ENCODE assay signal across 1 cellular context in the genomic region with DNA sequence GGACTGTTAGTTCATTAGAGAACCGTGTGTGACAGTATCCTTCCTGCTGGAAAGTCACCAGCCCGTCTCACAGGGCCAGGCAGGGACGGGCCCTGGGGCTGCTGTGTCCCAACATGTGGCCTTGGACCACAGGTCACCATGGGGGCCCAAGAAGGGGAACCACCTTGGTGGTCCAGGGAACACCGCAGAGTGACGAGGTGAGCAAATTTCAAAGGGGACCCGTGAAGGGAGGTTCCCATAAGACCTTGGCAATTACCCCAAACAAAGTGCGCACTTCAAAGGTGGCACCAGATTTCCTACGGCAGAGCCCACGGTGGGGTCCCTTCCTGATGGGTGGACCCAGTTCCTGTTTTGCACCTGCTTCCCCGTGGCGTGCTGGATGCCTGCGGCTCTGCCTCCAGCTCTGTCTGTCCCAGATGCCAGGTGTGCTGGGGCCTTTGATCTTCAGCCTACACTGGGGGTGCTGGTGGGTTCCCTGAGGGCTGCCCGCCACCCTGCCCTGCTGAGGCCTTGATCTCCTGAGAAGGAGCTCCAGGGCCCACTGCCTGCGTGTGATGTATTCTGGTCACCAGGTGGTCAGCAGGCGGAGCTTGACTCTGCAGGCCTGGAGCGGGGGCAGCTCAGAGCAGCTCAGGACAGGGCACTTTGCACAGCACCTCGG.
A peak's percentile ranks its signal among the peaks of the same experiment; 100 is the strongest.
TF ChIP-seq lines count a peak whose summit lies in the region.

No MANE protein-coding gene starts in this region.

TF ChIP-seq in HepG2, 621 proteins besides CTCF, POLR2A, EP300 and RAD21 (continued from another document and continues in another):
- TF ChIP-seq ZNF770 (CRISPR knock-in tag; IDR thresholded peaks at IDR 0.05), result no peak
- no peak for TF ChIP-seq ZNF720 (CRISPR knock-in tag; IDR thresholded peaks at IDR 0.05)
- TF ChIP-seq ZNF749 (CRISPR knock-in tag; IDR thresholded peaks at IDR 0.05; ENCODE audit: borderline replicate concordance), result no peak
- TF ChIP-seq ZNF251 (CRISPR knock-in tag; IDR thresholded peaks at IDR 0.05), result no peak
- no peak for TF ChIP-seq E2F5 (CRISPR knock-in tag; conservative IDR thresholded peaks at IDR 0.05)
- no peak for TF ChIP-seq MTF1 (CRISPR knock-in tag; IDR thresholded peaks at IDR 0.05)
- no peak for TF ChIP-seq SRSF4 (IDR thresholded peaks at IDR 0.05; ENCODE audit: low read depth, low read length, poor library complexity, severe bottlenecking)
- TF ChIP-seq NFIB (CRISPR knock-in tag; IDR thresholded peaks at IDR 0.05; ENCODE audit: borderline replicate concordance), result 0 out of 2 replicates have a peak, but pooled peaks have one; percentile 8
- TF ChIP-seq ZNF614 (CRISPR knock-in tag; IDR thresholded peaks at IDR 0.05; ENCODE audit: borderline replicate concordance), result no peak
- peak; percentile 44; the same call in 1 of the 2 replicates for TF ChIP-seq ZNF746 (CRISPR knock-in tag; IDR thresholded peaks at IDR 0.05)
- TF ChIP-seq ZNF768 (CRISPR knock-in tag; IDR thresholded peaks at IDR 0.05), result peak; percentile 84
- 0 out of 2 replicates have a peak, but pooled peaks have one; percentile 32 for TF ChIP-seq KLF12 (CRISPR knock-in tag; IDR thresholded peaks at IDR 0.05; ENCODE audit: borderline replicate concordance)
- no peak for TF ChIP-seq RFX5 (IDR thresholded peaks at IDR 0.05; ENCODE audit: low read depth, low read length)
- no peak for TF ChIP-seq PLRG1 (conservative IDR thresholded peaks at IDR 0.05)
- TF ChIP-seq, protein P1, sequence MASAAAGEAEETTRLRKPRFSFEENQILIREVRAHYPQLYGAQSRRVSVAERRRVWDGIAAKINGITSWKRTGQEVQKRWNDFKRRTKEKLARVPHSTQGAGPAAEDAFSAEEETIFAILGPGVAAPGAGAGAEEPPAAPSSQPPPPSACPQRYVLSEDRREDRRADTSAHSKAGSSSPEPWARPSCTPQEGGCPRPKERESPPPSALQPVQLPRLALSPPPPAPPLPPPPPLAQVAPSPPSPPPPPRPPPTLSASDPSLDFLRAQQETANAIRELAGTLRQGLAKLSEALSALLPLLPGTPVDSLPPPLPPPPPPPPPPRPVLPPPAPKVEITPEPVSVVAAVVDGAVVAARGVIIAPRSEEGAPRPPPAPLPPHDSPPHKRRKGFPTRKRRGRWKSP (CRISPR knock-in tag; IDR thresholded peaks at IDR 0.05), result no peak
- TF ChIP-seq ZNF143 (CRISPR knock-in tag; IDR thresholded peaks at IDR 0.05), result no peak
- TF ChIP-seq HNF4G (IDR thresholded peaks at IDR 0.05; ENCODE audit: borderline replicate concordance, low read depth, low read length), result peak; percentile 62; the same call in 1 of the 2 replicates
- no peak; the same call in none of the 2 replicates for TF ChIP-seq HNF4G (CRISPR knock-in tag; IDR thresholded peaks at IDR 0.05; ENCODE audit: borderline replicate concordance, low read depth)
- TF ChIP-seq CREB1 (IDR thresholded peaks at IDR 0.05), result no peak
- TF ChIP-seq CREB1 (CRISPR knock-in tag; IDR thresholded peaks at IDR 0.05), result no peak
- TF ChIP-seq FOXO1 (CRISPR knock-in tag; IDR thresholded peaks at IDR 0.05), result peak; percentile 62
- TF ChIP-seq, protein P2, sequence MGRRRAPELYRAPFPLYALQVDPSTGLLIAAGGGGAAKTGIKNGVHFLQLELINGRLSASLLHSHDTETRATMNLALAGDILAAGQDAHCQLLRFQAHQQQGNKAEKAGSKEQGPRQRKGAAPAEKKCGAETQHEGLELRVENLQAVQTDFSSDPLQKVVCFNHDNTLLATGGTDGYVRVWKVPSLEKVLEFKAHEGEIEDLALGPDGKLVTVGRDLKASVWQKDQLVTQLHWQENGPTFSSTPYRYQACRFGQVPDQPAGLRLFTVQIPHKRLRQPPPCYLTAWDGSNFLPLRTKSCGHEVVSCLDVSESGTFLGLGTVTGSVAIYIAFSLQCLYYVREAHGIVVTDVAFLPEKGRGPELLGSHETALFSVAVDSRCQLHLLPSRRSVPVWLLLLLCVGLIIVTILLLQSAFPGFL (CRISPR knock-in tag; IDR thresholded peaks at IDR 0.05), result no peak
- no peak for TF ChIP-seq ZNF607 (CRISPR knock-in tag; IDR thresholded peaks at IDR 0.05; ENCODE audit: borderline replicate concordance)
- TF ChIP-seq FOXA3 (CRISPR knock-in tag; IDR thresholded peaks at IDR 0.05), result no peak; the same call in 1 of the 2 replicates
- TF ChIP-seq ONECUT2 (CRISPR knock-in tag; IDR thresholded peaks at IDR 0.05), result no peak
- TF ChIP-seq MZF1 (CRISPR knock-in tag; IDR thresholded peaks at IDR 0.05; ENCODE audit: borderline replicate concordance), result no peak
- TF ChIP-seq ZNF576 (CRISPR knock-in tag; IDR thresholded peaks at IDR 0.05), result 0 out of 2 replicates have a peak, but pooled peaks have one; percentile 80
- no peak for TF ChIP-seq ZNF766 (CRISPR knock-in tag; IDR thresholded peaks at IDR 0.05; ENCODE audit: borderline replicate concordance)
- TF ChIP-seq SNRNP70 (IDR thresholded peaks at IDR 0.05; ENCODE audit: low read depth, low read length), result no peak
- TF ChIP-seq KAT7 (CRISPR knock-in tag; IDR thresholded peaks at IDR 0.05; ENCODE audit: borderline replicate concordance), result no peak
- TF ChIP-seq SP2 (CRISPR knock-in tag; IDR thresholded peaks at IDR 0.05), result no peak
- TF ChIP-seq, protein P3, sequence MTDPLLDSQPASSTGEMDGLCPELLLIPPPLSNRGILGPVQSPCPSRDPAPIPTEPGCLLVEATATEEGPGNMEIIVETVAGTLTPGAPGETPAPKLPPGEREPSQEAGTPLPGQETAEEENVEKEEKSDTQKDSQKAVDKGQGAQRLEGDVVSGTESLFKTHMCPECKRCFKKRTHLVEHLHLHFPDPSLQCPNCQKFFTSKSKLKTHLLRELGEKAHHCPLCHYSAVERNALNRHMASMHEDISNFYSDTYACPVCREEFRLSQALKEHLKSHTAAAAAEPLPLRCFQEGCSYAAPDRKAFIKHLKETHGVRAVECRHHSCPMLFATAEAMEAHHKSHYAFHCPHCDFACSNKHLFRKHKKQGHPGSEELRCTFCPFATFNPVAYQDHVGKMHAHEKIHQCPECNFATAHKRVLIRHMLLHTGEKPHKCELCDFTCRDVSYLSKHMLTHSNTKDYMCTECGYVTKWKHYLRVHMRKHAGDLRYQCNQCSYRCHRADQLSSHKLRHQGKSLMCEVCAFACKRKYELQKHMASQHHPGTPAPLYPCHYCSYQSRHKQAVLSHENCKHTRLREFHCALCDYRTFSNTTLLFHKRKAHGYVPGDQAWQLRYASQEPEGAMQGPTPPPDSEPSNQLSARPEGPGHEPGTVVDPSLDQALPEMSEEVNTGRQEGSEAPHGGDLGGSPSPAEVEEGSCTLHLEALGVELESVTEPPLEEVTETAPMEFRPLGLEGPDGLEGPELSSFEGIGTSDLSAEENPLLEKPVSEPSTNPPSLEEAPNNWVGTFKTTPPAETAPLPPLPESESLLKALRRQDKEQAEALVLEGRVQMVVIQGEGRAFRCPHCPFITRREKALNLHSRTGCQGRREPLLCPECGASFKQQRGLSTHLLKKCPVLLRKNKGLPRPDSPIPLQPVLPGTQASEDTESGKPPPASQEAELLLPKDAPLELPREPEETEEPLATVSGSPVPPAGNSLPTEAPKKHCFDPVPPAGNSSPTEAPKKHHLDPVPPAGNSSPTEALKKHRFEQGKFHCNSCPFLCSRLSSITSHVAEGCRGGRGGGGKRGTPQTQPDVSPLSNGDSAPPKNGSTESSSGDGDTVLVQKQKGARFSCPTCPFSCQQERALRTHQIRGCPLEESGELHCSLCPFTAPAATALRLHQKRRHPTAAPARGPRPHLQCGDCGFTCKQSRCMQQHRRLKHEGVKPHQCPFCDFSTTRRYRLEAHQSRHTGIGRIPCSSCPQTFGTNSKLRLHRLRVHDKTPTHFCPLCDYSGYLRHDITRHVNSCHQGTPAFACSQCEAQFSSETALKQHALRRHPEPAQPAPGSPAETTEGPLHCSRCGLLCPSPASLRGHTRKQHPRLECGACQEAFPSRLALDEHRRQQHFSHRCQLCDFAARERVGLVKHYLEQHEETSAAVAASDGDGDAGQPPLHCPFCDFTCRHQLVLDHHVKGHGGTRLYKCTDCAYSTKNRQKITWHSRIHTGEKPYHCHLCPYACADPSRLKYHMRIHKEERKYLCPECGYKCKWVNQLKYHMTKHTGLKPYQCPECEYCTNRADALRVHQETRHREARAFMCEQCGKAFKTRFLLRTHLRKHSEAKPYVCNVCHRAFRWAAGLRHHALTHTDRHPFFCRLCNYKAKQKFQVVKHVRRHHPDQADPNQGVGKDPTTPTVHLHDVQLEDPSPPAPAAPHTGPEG (CRISPR knock-in tag; IDR thresholded peaks at IDR 0.05), result no peak
- 0 out of 2 replicates have a peak, but pooled peaks have one; percentile 47 for TF ChIP-seq CCDC6 (CRISPR knock-in tag; IDR thresholded peaks at IDR 0.05)
- no peak; the same call in 1 of the 2 replicates for TF ChIP-seq SALL2 (CRISPR knock-in tag; IDR thresholded peaks at IDR 0.05)
- no peak for TF ChIP-seq GATA4 (IDR thresholded peaks at IDR 0.05; ENCODE audit: borderline replicate concordance, low read depth)
- TF ChIP-seq PAF1 (CRISPR knock-in tag; IDR thresholded peaks at IDR 0.05), result 0 out of 2 replicates have a peak, but pooled peaks have one; percentile 2
- TF ChIP-seq, protein P4, sequence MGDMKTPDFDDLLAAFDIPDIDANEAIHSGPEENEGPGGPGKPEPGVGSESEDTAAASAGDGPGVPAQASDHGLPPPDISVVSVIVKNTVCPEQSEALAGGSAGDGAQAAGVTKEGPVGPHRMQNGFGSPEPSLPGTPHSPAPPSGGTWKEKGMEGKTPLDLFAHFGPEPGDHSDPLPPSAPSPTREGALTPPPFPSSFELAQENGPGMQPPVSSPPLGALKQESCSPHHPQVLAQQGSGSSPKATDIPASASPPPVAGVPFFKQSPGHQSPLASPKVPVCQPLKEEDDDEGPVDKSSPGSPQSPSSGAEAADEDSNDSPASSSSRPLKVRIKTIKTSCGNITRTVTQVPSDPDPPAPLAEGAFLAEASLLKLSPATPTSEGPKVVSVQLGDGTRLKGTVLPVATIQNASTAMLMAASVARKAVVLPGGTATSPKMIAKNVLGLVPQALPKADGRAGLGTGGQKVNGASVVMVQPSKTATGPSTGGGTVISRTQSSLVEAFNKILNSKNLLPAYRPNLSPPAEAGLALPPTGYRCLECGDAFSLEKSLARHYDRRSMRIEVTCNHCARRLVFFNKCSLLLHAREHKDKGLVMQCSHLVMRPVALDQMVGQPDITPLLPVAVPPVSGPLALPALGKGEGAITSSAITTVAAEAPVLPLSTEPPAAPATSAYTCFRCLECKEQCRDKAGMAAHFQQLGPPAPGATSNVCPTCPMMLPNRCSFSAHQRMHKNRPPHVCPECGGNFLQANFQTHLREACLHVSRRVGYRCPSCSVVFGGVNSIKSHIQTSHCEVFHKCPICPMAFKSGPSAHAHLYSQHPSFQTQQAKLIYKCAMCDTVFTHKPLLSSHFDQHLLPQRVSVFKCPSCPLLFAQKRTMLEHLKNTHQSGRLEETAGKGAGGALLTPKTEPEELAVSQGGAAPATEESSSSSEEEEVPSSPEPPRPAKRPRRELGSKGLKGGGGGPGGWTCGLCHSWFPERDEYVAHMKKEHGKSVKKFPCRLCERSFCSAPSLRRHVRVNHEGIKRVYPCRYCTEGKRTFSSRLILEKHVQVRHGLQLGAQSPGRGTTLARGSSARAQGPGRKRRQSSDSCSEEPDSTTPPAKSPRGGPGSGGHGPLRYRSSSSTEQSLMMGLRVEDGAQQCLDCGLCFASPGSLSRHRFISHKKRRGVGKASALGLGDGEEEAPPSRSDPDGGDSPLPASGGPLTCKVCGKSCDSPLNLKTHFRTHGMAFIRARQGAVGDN (CRISPR knock-in tag; IDR thresholded peaks at IDR 0.05), result peak; percentile 91; the same call in 1 of the 2 replicates
- TF ChIP-seq RNF2 (conservative IDR thresholded peaks at IDR 0.05; ENCODE audit: low read depth), result no peak
- peak; percentile 72 to 73 for TF ChIP-seq NR2F1 (CRISPR knock-in tag; IDR thresholded peaks at IDR 0.05)
- TF ChIP-seq NR2F2 (IDR thresholded peaks at IDR 0.05; ENCODE audit: borderline replicate concordance, low read depth), result no peak
- no peak for TF ChIP-seq ZNF530 (CRISPR knock-in tag; IDR thresholded peaks at IDR 0.05; ENCODE audit: low read depth)
- TF ChIP-seq, protein P5, sequence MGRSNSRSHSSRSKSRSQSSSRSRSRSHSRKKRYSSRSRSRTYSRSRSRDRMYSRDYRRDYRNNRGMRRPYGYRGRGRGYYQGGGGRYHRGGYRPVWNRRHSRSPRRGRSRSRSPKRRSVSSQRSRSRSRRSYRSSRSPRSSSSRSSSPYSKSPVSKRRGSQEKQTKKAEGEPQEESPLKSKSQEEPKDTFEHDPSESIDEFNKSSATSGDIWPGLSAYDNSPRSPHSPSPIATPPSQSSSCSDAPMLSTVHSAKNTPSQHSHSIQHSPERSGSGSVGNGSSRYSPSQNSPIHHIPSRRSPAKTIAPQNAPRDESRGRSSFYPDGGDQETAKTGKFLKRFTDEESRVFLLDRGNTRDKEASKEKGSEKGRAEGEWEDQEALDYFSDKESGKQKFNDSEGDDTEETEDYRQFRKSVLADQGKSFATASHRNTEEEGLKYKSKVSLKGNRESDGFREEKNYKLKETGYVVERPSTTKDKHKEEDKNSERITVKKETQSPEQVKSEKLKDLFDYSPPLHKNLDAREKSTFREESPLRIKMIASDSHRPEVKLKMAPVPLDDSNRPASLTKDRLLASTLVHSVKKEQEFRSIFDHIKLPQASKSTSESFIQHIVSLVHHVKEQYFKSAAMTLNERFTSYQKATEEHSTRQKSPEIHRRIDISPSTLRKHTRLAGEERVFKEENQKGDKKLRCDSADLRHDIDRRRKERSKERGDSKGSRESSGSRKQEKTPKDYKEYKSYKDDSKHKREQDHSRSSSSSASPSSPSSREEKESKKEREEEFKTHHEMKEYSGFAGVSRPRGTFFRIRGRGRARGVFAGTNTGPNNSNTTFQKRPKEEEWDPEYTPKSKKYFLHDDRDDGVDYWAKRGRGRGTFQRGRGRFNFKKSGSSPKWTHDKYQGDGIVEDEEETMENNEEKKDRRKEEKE (IDR thresholded peaks at IDR 0.05), result no peak
- no peak for TF ChIP-seq SOX6 (IDR thresholded peaks at IDR 0.05)
- peak; percentile 70 for TF ChIP-seq SOX6 (CRISPR knock-in tag; IDR thresholded peaks at IDR 0.05)
- no peak for TF ChIP-seq ZNF775 (CRISPR knock-in tag; IDR thresholded peaks at IDR 0.05; ENCODE audit: borderline replicate concordance)
